Comparison of ENCODE assay signal across 1 cellular context in genomic region chr15:75696303-75696657, GRCh38.
TF ChIP-seq lines count a peak whose summit lies in the region.

No MANE protein-coding gene starts in this region.

TF ChIP-seq in IMR-90, 13 proteins besides CTCF, POLR2A, EP300 and RAD21:
- TF ChIP-seq RFX5 (IDR thresholded peaks at IDR 0.05; ENCODE audit: low read depth, low read length) (no peak), CEBPB (IDR thresholded peaks at IDR 0.05; ENCODE audit: low read depth, low read length) (no peak), RCOR1 (IDR thresholded peaks at IDR 0.05; ENCODE audit: insufficient replicate concordance, low read length) (no peak), BHLHE40 (IDR thresholded peaks at IDR 0.05; ENCODE audit: low read depth, low read length) (no peak), SMC3 (IDR thresholded peaks at IDR 0.05; ENCODE audit: low read depth, low read length) (no peak), MXI1 (IDR thresholded peaks at IDR 0.05; ENCODE audit: borderline replicate concordance, low read depth, low read length) (no peak), MAFK (IDR thresholded peaks at IDR 0.05; ENCODE audit: low read depth, low read length) (no peak), MAZ (IDR thresholded peaks at IDR 0.05; ENCODE audit: borderline replicate concordance, low read depth, low read length) (no peak), CHD1 (IDR thresholded peaks at IDR 0.05; ENCODE audit: low read depth, low read length) (no peak), FOS (IDR thresholded peaks at IDR 0.05; ENCODE audit: low read depth, low read length) (no peak), NFE2L2 (IDR thresholded peaks at IDR 0.05; ENCODE audit: low read depth, low read length) (no peak)
- TF ChIP-seq, protein P1, sequence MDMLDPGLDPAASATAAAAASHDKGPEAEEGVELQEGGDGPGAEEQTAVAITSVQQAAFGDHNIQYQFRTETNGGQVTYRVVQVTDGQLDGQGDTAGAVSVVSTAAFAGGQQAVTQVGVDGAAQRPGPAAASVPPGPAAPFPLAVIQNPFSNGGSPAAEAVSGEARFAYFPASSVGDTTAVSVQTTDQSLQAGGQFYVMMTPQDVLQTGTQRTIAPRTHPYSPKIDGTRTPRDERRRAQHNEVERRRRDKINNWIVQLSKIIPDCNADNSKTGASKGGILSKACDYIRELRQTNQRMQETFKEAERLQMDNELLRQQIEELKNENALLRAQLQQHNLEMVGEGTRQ (IDR thresholded peaks at IDR 0.05; ENCODE audit: low read depth, low read length) = no peak
- TF ChIP-seq, protein P2, sequence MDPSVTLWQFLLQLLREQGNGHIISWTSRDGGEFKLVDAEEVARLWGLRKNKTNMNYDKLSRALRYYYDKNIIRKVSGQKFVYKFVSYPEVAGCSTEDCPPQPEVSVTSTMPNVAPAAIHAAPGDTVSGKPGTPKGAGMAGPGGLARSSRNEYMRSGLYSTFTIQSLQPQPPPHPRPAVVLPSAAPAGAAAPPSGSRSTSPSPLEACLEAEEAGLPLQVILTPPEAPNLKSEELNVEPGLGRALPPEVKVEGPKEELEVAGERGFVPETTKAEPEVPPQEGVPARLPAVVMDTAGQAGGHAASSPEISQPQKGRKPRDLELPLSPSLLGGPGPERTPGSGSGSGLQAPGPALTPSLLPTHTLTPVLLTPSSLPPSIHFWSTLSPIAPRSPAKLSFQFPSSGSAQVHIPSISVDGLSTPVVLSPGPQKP (IDR thresholded peaks at IDR 0.05; ENCODE audit: borderline replicate concordance, low read depth, low read length) = no peak
